2 cellular contexts compared by ENCODE assay signal in the genomic region with DNA sequence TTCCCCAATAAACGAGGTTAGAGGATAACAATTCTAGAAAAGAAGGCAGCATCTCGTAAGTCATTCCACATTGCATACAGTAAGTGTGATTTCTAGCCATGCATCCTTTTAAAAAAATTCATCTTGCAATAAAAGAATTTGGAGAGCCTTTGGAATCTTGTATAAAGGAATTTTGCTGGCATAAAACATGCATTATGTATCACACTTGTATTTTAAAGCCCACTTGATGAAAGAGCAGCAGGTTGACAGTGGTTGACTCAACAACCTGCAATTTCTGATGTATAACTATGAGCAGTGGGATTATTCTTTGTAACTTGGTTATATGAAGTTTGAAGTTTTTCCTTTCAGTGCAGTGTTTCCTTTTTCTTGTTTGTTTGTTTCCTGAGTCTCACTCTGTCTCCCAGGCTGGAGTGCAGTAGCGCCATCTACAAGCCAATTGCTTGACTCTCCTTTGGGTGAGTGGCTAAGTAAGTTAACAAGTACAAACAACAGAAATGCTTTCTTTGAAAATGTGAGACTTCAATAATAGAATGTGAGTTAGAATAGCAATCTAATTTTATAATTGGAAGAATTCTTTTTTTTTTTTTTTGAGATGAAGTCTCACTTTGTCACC.
TF ChIP-seq lines count a peak whose summit lies in the region.

No MANE protein-coding gene starts in this region.

TF ChIP-seq in IMR-90, 13 proteins besides CTCF, POLR2A, EP300 and RAD21:
- TF ChIP-seq CHD1 (IDR thresholded peaks at IDR 0.05; ENCODE audit: low read depth, low read length) (no peak), MAZ (IDR thresholded peaks at IDR 0.05; ENCODE audit: borderline replicate concordance, low read depth, low read length) (no peak), MXI1 (IDR thresholded peaks at IDR 0.05; ENCODE audit: borderline replicate concordance, low read depth, low read length) (no peak), RCOR1 (IDR thresholded peaks at IDR 0.05; ENCODE audit: insufficient replicate concordance, low read length) (no peak), SMC3 (IDR thresholded peaks at IDR 0.05; ENCODE audit: low read depth, low read length) (no peak), RFX5 (IDR thresholded peaks at IDR 0.05; ENCODE audit: low read depth, low read length) (no peak), NFE2L2 (IDR thresholded peaks at IDR 0.05; ENCODE audit: low read depth, low read length) (no peak), CEBPB (IDR thresholded peaks at IDR 0.05; ENCODE audit: low read depth, low read length) (no peak), BHLHE40 (IDR thresholded peaks at IDR 0.05; ENCODE audit: low read depth, low read length) (no peak), MAFK (IDR thresholded peaks at IDR 0.05; ENCODE audit: low read depth, low read length) (no peak), FOS (IDR thresholded peaks at IDR 0.05; ENCODE audit: low read depth, low read length) (no peak)
- TF ChIP-seq, protein P1, sequence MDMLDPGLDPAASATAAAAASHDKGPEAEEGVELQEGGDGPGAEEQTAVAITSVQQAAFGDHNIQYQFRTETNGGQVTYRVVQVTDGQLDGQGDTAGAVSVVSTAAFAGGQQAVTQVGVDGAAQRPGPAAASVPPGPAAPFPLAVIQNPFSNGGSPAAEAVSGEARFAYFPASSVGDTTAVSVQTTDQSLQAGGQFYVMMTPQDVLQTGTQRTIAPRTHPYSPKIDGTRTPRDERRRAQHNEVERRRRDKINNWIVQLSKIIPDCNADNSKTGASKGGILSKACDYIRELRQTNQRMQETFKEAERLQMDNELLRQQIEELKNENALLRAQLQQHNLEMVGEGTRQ (IDR thresholded peaks at IDR 0.05; ENCODE audit: low read depth, low read length), result no peak
- TF ChIP-seq, protein P2, sequence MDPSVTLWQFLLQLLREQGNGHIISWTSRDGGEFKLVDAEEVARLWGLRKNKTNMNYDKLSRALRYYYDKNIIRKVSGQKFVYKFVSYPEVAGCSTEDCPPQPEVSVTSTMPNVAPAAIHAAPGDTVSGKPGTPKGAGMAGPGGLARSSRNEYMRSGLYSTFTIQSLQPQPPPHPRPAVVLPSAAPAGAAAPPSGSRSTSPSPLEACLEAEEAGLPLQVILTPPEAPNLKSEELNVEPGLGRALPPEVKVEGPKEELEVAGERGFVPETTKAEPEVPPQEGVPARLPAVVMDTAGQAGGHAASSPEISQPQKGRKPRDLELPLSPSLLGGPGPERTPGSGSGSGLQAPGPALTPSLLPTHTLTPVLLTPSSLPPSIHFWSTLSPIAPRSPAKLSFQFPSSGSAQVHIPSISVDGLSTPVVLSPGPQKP (IDR thresholded peaks at IDR 0.05; ENCODE audit: borderline replicate concordance, low read depth, low read length), result no peak

TF ChIP-seq in WTC11, 78 proteins besides CTCF, POLR2A, EP300 and RAD21:
- TF ChIP-seq TCF7 (CRISPR knock-in tag; IDR thresholded peaks at IDR 0.05; ENCODE audit: low read depth) (no peak), ZNF219 (CRISPR knock-in tag; IDR thresholded peaks at IDR 0.05; ENCODE audit: borderline replicate concordance) (no peak), SMAD4 (CRISPR knock-in tag; IDR thresholded peaks at IDR 0.05) (no peak), NR1H2 (CRISPR knock-in tag; IDR thresholded peaks at IDR 0.05) (no peak), HMGA2 (CRISPR knock-in tag; IDR thresholded peaks at IDR 0.05) (no peak), ZNF423 (CRISPR knock-in tag; IDR thresholded peaks at IDR 0.05) (no peak), ZNF416 (CRISPR knock-in tag; IDR thresholded peaks at IDR 0.05) (no peak)
- TF ChIP-seq, protein P3, sequence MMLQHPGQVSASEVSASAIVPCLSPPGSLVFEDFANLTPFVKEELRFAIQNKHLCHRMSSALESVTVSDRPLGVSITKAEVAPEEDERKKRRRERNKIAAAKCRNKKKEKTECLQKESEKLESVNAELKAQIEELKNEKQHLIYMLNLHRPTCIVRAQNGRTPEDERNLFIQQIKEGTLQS (CRISPR knock-in tag; conservative IDR thresholded peaks at IDR 0.05), result no peak
- TF ChIP-seq, protein P4, sequence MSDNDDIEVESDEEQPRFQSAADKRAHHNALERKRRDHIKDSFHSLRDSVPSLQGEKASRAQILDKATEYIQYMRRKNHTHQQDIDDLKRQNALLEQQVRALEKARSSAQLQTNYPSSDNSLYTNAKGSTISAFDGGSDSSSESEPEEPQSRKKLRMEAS (CRISPR knock-in tag; IDR thresholded peaks at IDR 0.05), result no peak
